8 cellular contexts compared by ENCODE assay signal in genomic region chr1:87331319-87332269, GRCh38. TPM values are rescaled to one million over a fixed set of nuclear protein-coding genes. Genes with fewer than 3 reads are reported as not detected.
A peak's percentile ranks its signal among the peaks of the same experiment; 100 is the strongest.
DNase-seq lines count a peak whose midpoint lies in the region; ATAC-seq and TF ChIP-seq lines count a peak whose summit lies in the region.

No MANE protein-coding gene starts in this region.

- TF ChIP-seq CTCF in osteocyte (IDR thresholded peaks at IDR 0.05), result peak; percentile 31

- peaks cover 63% of the 10 kb centered on the region for H3K4me1 Mint-ChIP-seq in activated naive CD8-positive, alpha-beta T cell treated with anti-CD3 and anti-CD28 coated beads, Interleukin-2, amount 50 U/mL, for 24 hours
- H3K4me1 Mint-ChIP-seq in osteocyte (ENCODE audit: unreplicated experiment), result peaks cover 49% of the 10 kb centered on the region

- H2AFZ ChIP-seq in ACC112 (ENCODE audit: low read length, unreplicated experiment), result peak overlapping the region; percentile 43

- H3K4me1 ChIP-seq in ACC112 (ENCODE audit: control insufficient read depth, insufficient read depth, low read length, unreplicated experiment) (peaks cover 35% of the 10 kb centered on the region), urinary bladder (ENCODE audit: insufficient read depth) (no peaks in the 10 kb centered on the region)

- H3K9ac ChIP-seq in SK-N-MC (ENCODE audit: insufficient read length), result peak overlapping the region; percentile 35

- peak; percentile 75 for DNase-seq in HuH-7 (ENCODE audit: low spot score)
- no peak for DNase-seq in SK-N-MC (ENCODE audit: low read depth, low spot score)
- DNase-seq in activated naive CD8-positive, alpha-beta T cell treated with anti-CD3 and anti-CD28 coated beads, Interleukin-2, amount 50 U/mL, for 24 hours, result peak; percentile 57
- peak; percentile 90 for DNase-seq in cardiac septum (ENCODE audit: low spot score)
- peak; percentile 87 for DNase-seq in osteocyte (ENCODE audit: extremely low spot score, unreplicated experiment)

- intact Hi-C loops in cardiac septum (cut with DNase I), result loop anchor here (10.0 kb wide), 1 partner anchor 353 kb away; no protein-coding TSS in a partner anchor

- no peaks in the 10 kb centered on the region for H3K9me3 Mint-ChIP-seq in activated naive CD8-positive, alpha-beta T cell treated with anti-CD3 and anti-CD28 coated beads, Interleukin-2, amount 50 U/mL, for 24 hours
- no peaks in the 10 kb centered on the region for H3K9me3 Mint-ChIP-seq in osteocyte (ENCODE audit: unreplicated experiment)

- H3K36me3 Mint-ChIP-seq in activated naive CD8-positive, alpha-beta T cell treated with anti-CD3 and anti-CD28 coated beads, Interleukin-2, amount 50 U/mL, for 24 hours (ENCODE audit: low read depth), result peaks cover 18% of the 10 kb centered on the region
- peaks cover 7% of the 10 kb centered on the region for H3K36me3 Mint-ChIP-seq in osteocyte (ENCODE audit: unreplicated experiment)

- H3K4me3 Mint-ChIP-seq in activated naive CD8-positive, alpha-beta T cell treated with anti-CD3 and anti-CD28 coated beads, Interleukin-2, amount 50 U/mL, for 24 hours, result peak overlapping the region; percentile 85
- peak overlapping the region; percentile 93 for H3K4me3 Mint-ChIP-seq in osteocyte (ENCODE audit: unreplicated experiment)

- H3K27ac ChIP-seq in ACC112 (ENCODE audit: low read depth, low read length) (no peak overlapping the region), SK-N-MC (no peak overlapping the region), urinary bladder (ENCODE audit: low read depth) (peak overlapping the region; percentile 77)

- peaks cover 6% of the 10 kb centered on the region for H3K27me3 Mint-ChIP-seq in activated naive CD8-positive, alpha-beta T cell treated with anti-CD3 and anti-CD28 coated beads, Interleukin-2, amount 50 U/mL, for 24 hours
- H3K27me3 Mint-ChIP-seq in osteocyte (ENCODE audit: unreplicated experiment), result no peaks in the 10 kb centered on the region

- peak overlapping the region; percentile 86 for H3K27ac Mint-ChIP-seq in activated naive CD8-positive, alpha-beta T cell treated with anti-CD3 and anti-CD28 coated beads, Interleukin-2, amount 50 U/mL, for 24 hours
- H3K27ac Mint-ChIP-seq in osteocyte (ENCODE audit: unreplicated experiment), result peak overlapping the region; percentile 82

- no peaks in the 10 kb centered on the region for H3K9me3 ChIP-seq in SK-N-MC (ENCODE audit: low read depth, low read length)

- H3K36me3 ChIP-seq in ACC112 (ENCODE audit: insufficient read depth, low read length) (no peaks in the 10 kb centered on the region), SK-N-MC (ENCODE audit: insufficient read depth, low read length) (peaks cover 17% of the 10 kb centered on the region), urinary bladder (ENCODE audit: insufficient read depth) (no peaks in the 10 kb centered on the region)

- peak; percentile 16 for ATAC-seq in GM18502 (IDR thresholded peaks at IDR 0.05; ENCODE audit: poor library complexity, unreplicated experiment)
- no peak for ATAC-seq in activated naive CD8-positive, alpha-beta T cell treated with anti-CD3 and anti-CD28 coated beads, Interleukin-2, amount 50 U/mL, for 24 hours

- under 1% methylated on average over 66 of the region's 67 CpGs for WGBS in urinary bladder

- peak overlapping the region; percentile 89 for H3K4me3 ChIP-seq in ACC112 (ENCODE audit: low read depth, low read length)
- peak overlapping the region; percentile 95 for H3K4me3 ChIP-seq in SK-N-MC
- H3K4me3 ChIP-seq in urinary bladder (ENCODE audit: low read depth, low read length), result peak overlapping the region; percentile 96

- H3K79me2 ChIP-seq in ACC112 (ENCODE audit: control insufficient read depth, insufficient read depth, low read length, unreplicated experiment), result peaks cover 66% of the 10 kb centered on the region

- H3K27me3 ChIP-seq in ACC112 (ENCODE audit: insufficient read depth, low read length), result no peaks in the 10 kb centered on the region

RNA-seq across cellular contexts. Expression of gene LMO4, which starts 2.9 kb away (rescaled TPM):
- 22.6 TPM for total RNA-seq in cardiac septum
- total RNA-seq in osteocyte, result 35.2 and 37.6 TPM in 2 replicates
- 150 TPM for total RNA-seq in urinary bladder
- 89.5 TPM for polyA plus RNA-seq in urinary bladder
